ENCODE assay signal across 10 cellular contexts in genomic region chr12:14283489-14284144, GRCh38.
DNase-seq lines count a peak whose midpoint lies in the region; ATAC-seq, FAIRE-seq and TF ChIP-seq lines count a peak whose summit lies in the region.
"Had no signal": no experiment of that assay in that cellular context is flagged by ENCODE, and none has a peak within 500 bp of the region (broad histone marks: within the 10 kb centered on the region; RNA-seq: fewer than 3 reads in every experiment).

No MANE protein-coding gene starts in this region.

- H3K9me3 Mint-ChIP-seq in activated CD4-positive, alpha-beta T cell treated with anti-CD3 and anti-CD28 coated beads, Interleukin-2, amount 10 ng/mL, durations not matched to agents 7 days and 5 days = peaks cover 18% of the 10 kb centered on the region
- H3K9me3 Mint-ChIP-seq in CD4-positive, alpha-beta T cell = peaks cover 6% of the 10 kb centered on the region

- no peaks in the 10 kb centered on the region for H3K23me2 ChIP-seq in H1 (ENCODE audit: low read depth, low read length)

- POLR2A ChIA-PET in H1 (lab: Charles Lee; ENCODE audit: partially characterized antibody) = interaction anchor here (0.9 to 1.8 kb wide), 7 partner anchors 15 to 82 kb away, joined by 3 to 20 read pairs (median 5); partner anchors contain the start of gene ATF7IP
- POLR2A ChIA-PET in activated CD4-positive, alpha-beta T cell treated with anti-CD3 and anti-CD28 coated beads, Interleukin-2, amount 10 ng/mL, durations not matched to agents 7 days and 5 days (lab: Charles Lee) = interaction anchor here (0.5 kb wide), 1 partner anchor 44 kb away, joined by 4 read pairs; no protein-coding TSS in a partner anchor
- POLR2A ChIA-PET in CD4-positive, alpha-beta T cell (lab: Charles Lee) = interaction anchor here (1.1 kb wide), 1 partner anchor 26 kb away, joined by 3 read pairs; no protein-coding TSS in a partner anchor

- no peak overlapping the region for H3K23ac ChIP-seq in H1 (ENCODE audit: insufficient read length)

- DNase-seq in COLO668 (lab: John Stamatoyannopoulos, UW; ENCODE audit: unreplicated experiment) (peak; percentile 28), H1 (ENCODE audit: low read depth in 1 of 2, low spot score in 2 of 2) (no peak), NCI-H226 (no peak)
- DNase-seq in activated CD4-positive, alpha-beta T cell treated with anti-CD3 and anti-CD28 coated beads, Interleukin-2, amount 10 ng/mL, durations not matched to agents 7 days and 5 days = no peak
- DNase-seq in CD4-positive, alpha-beta T cell = no peak
- no peak for DNase-seq in activated naive CD4-positive, alpha-beta T cell treated with Interleukin-2 at 50 U/mL for 16 hours
- DNase-seq: DND-41 had no signal

- no peaks in the 10 kb centered on the region for H3K79me2 ChIP-seq in H1 (ENCODE audit: control insufficient read depth in 1 of 2, insufficient read depth in 2 of 2, low read length in 2 of 2)

- CTCF ChIA-PET in H1 (lab: Charles Lee; ENCODE audit: partially characterized antibody) = interaction anchor here (0.8 to 1.4 kb wide), 5 partner anchors 10 to 171 kb away, joined by 3 to 4 read pairs (median 3); no protein-coding TSS in a partner anchor
- CTCF ChIA-PET in activated CD4-positive, alpha-beta T cell treated with anti-CD3 and anti-CD28 coated beads, Interleukin-2, amount 10 ng/mL, durations not matched to agents 7 days and 5 days (lab: Charles Lee) = interaction anchor here (0.9 to 1.3 kb wide), 2 partner anchors 9 to 41 kb away, joined by 3 to 5 read pairs; no protein-coding TSS in a partner anchor
- CTCF ChIA-PET in CD4-positive, alpha-beta T cell (lab: Charles Lee) = no interaction called here

- no peaks in the 10 kb centered on the region for H3K27me3 Mint-ChIP-seq in activated CD4-positive, alpha-beta T cell treated with anti-CD3 and anti-CD28 coated beads, Interleukin-2, amount 10 ng/mL, durations not matched to agents 7 days and 5 days
- H3K27me3 Mint-ChIP-seq in CD4-positive, alpha-beta T cell = no peaks in the 10 kb centered on the region

- TF ChIP-seq RAD21 in H1 (IDR thresholded peaks at IDR 0.05 in 1 of 2, conservative IDR thresholded peaks at IDR 0.05 in 1 of 2; ENCODE audit: low read depth in 2 of 2, low read length in 2 of 2) = no peak

- no peak overlapping the region for H3K27ac Mint-ChIP-seq in activated CD4-positive, alpha-beta T cell treated with anti-CD3 and anti-CD28 coated beads, Interleukin-2, amount 10 ng/mL, durations not matched to agents 7 days and 5 days
- H3K27ac Mint-ChIP-seq in CD4-positive, alpha-beta T cell = no peak overlapping the region

- intact Hi-C loops in CD4-positive, alpha-beta T cell (cut with DNase I, micrococcal nuclease) = loop anchor here in 1 of 2 experiments (1.0 kb wide), 1 partner anchor 48 kb away; no protein-coding TSS in a partner anchor

- WGBS in H1 (ENCODE audit: extremely low coverage in 1 of 2, insufficient coverage in 1 of 2, insufficient read length in 1 of 2, insufficient replicate concordance in 2 of 2, low coverage in 1 of 2, low lambda C conversion rate in 2 of 2, missing lambda C conversion rate in 1 of 2), 2 experiments = 0% methylated on average over 6 of the region's 6 CpGs; no CpG with 5 or more reads in 1 of the 2 experiments

- H3K36me3 Mint-ChIP-seq in activated CD4-positive, alpha-beta T cell treated with anti-CD3 and anti-CD28 coated beads, Interleukin-2, amount 10 ng/mL, durations not matched to agents 7 days and 5 days (ENCODE audit: low read depth) = no peaks in the 10 kb centered on the region
- no peaks in the 10 kb centered on the region for H3K36me3 Mint-ChIP-seq in CD4-positive, alpha-beta T cell (ENCODE audit: low read depth)

- no peak overlapping the region; the same call in 1 of the 2 replicates for H3K18ac ChIP-seq in H1 (ENCODE audit: extremely low read depth, low read length)

- no peak overlapping the region for H2BK5ac ChIP-seq in H1 (ENCODE audit: low read depth, low read length)

- no peaks in the 10 kb centered on the region for H3K4me1 Mint-ChIP-seq in activated CD4-positive, alpha-beta T cell treated with anti-CD3 and anti-CD28 coated beads, Interleukin-2, amount 10 ng/mL, durations not matched to agents 7 days and 5 days
- no peaks in the 10 kb centered on the region for H3K4me1 Mint-ChIP-seq in CD4-positive, alpha-beta T cell (ENCODE audit: low read depth)

- H4K5ac ChIP-seq in H1 (ENCODE audit: insufficient read length, low read depth, low read length) = peak overlapping the region; percentile 1

- ATAC-seq in GM21390 (IDR thresholded peaks at IDR 0.05; ENCODE audit: unreplicated experiment) = peak; percentile 34
- ATAC-seq in CD4-positive, alpha-beta T cell (ENCODE audit: poor library complexity) = no peak

- H4K8ac ChIP-seq in H1 (ENCODE audit: extremely low read depth, insufficient read depth, low read length) = no peak overlapping the region

- H3K36me3 ChIP-seq in HUES48 (ENCODE audit: control insufficient read depth, insufficient read depth, low read length) = no peaks in the 10 kb centered on the region
- no peaks in the 10 kb centered on the region for H3K36me3 ChIP-seq in H1 (ENCODE audit: control insufficient read depth in 2 of 4, insufficient read depth in 4 of 4, low read length in 3 of 4)

- H3K9me3 ChIP-seq in HUES48 (ENCODE audit: control insufficient read depth, insufficient read depth, low read length) (peaks cover 4% of the 10 kb centered on the region; the same call in 1 of the 2 replicates), H1 (ENCODE audit: insufficient read depth in 2 of 2, low read depth in 1 of 2, low read length in 1 of 2) (peaks cover 3 to 7% of the 10 kb centered on the region in 2 experiments; a peak in 2 of 4 replicates)
- H3K9me3 ChIP-seq in CD4-positive, alpha-beta T cell (ENCODE audit: control insufficient read depth, low read length) = no peaks in the 10 kb centered on the region

- H4K20me1 ChIP-seq in H1 (replicated peaks in 1 of 2; ENCODE audit: control insufficient read depth in 1 of 2, insufficient read depth in 2 of 2, low read length in 2 of 2) = no peaks in the 10 kb centered on the region

- FAIRE-seq in H1 (lab: Jason Lieb, UNC) = peak; percentile 95

- H3K56ac ChIP-seq in H1 (replicated peaks; ENCODE audit: insufficient read length, low read depth, low read length) = no peak overlapping the region

- H2BK15ac ChIP-seq in H1 (ENCODE audit: low read length) = no peak overlapping the region

- H3K4me1 ChIP-seq in HUES48 (ENCODE audit: control insufficient read depth, insufficient read depth, low read length) (peaks cover 24% of the 10 kb centered on the region), H1 (replicated peaks in 1 of 4; ENCODE audit: control insufficient read depth in 3 of 4, insufficient read depth in 4 of 4, low read length in 3 of 4) (peaks cover 3 to 12% (median 7%) of the 10 kb centered on the region in 4 experiments; a peak in 4 of 7 replicates)

- TF ChIP-seq CTCF in H1 (IDR thresholded peaks at IDR 0.05; ENCODE audit: control extremely low read depth in 1 of 3, insufficient read depth in 1 of 3, low read depth in 1 of 3, low read length in 3 of 3) = no peak
- TF ChIP-seq CTCF in CD4-positive, alpha-beta T cell (IDR thresholded peaks at IDR 0.05) = no peak

- H3K4ac ChIP-seq in H1 (replicated peaks; ENCODE audit: insufficient read length, low read depth, low read length) = no peak overlapping the region

- H3K9ac ChIP-seq in HUES48 (ENCODE audit: low read depth, low read length) = 0 out of 2 replicates have a peak overlapping the region, but pooled peaks have one; percentile 14
- H3K9ac ChIP-seq in H1 (replicated peaks in 1 of 4; ENCODE audit: extremely low read depth in 1 of 4, low read depth in 3 of 4, low read length in 3 of 4) = no peak overlapping the region; a peak in 1 of 7 replicates

- no peak overlapping the region for H3K14ac ChIP-seq in H1 (ENCODE audit: insufficient read length)

- no peak overlapping the region; the same call in 1 of the 2 replicates for H2BK12ac ChIP-seq in H1 (ENCODE audit: low read depth, low read length)

- H3K27me3 ChIP-seq in HUES48 (ENCODE audit: control insufficient read depth, insufficient read depth, low read length) (peaks cover 58% of the 10 kb centered on the region), H1 (replicated peaks in 1 of 4; ENCODE audit: control insufficient read depth in 3 of 4, extremely low read depth in 1 of 4, insufficient read depth in 3 of 4, low read length in 3 of 4) (peaks cover 33 to 70% (median 58%) of the 10 kb centered on the region in 4 experiments)
- H3K27me3 ChIP-seq in CD4-positive, alpha-beta T cell (ENCODE audit: control insufficient read depth, insufficient read depth, low read length) = no peaks in the 10 kb centered on the region

- no peaks in the 10 kb centered on the region for H3K79me1 ChIP-seq in H1 (ENCODE audit: low read depth, low read length)

- H2AFZ ChIP-seq in H1 (ENCODE audit: low read length) = no peak overlapping the region

- peak in 1 of 2 experiments; percentile 41; a peak in 1 of 3 replicates for TF ChIP-seq EP300 in H1 (IDR thresholded peaks at IDR 0.05; ENCODE audit: borderline replicate concordance in 1 of 2, low read depth in 2 of 2, low read length in 2 of 2)

- no peak overlapping the region for H4K91ac ChIP-seq in H1 (replicated peaks; ENCODE audit: insufficient read length, low read length)

- H3K4me3 Mint-ChIP-seq in activated CD4-positive, alpha-beta T cell treated with anti-CD3 and anti-CD28 coated beads, Interleukin-2, amount 10 ng/mL, durations not matched to agents 7 days and 5 days = no peak overlapping the region
- no peak overlapping the region for H3K4me3 Mint-ChIP-seq in CD4-positive, alpha-beta T cell

- H2BK120ac ChIP-seq in H1 (replicated peaks; ENCODE audit: low read depth, low read length) = no peak overlapping the region

- H3K4me2 ChIP-seq in H1 (ENCODE audit: insufficient read depth in 1 of 2, low read depth in 2 of 2, low read length in 2 of 2) = peak overlapping the region; percentile 36 to 44; a peak in 3 of 4 replicates

- no peak overlapping the region for H2BK20ac ChIP-seq in H1 (ENCODE audit: low read length)

- H2AK5ac ChIP-seq in H1 (ENCODE audit: low read depth, low read length) = no peak overlapping the region

- H3K4me3 ChIP-seq in HUES48 (ENCODE audit: low read depth, low read length) = peak overlapping the region; percentile 28
- peak overlapping the region in 1 of 4 experiments; percentile 27; a peak in 1 of 8 replicates for H3K4me3 ChIP-seq in H1 (ENCODE audit: extremely low read depth in 1 of 4, insufficient read depth in 2 of 4, low read depth in 3 of 4, low read length in 4 of 4)
- H3K4me3 ChIP-seq: lung had no signal

- H3K27ac ChIP-seq in HUES48 (ENCODE audit: low read depth, low read length) (peak overlapping the region; percentile 94), H1 (ENCODE audit: low read depth, low read length) (peak overlapping the region; percentile 35; the same call in 1 of the 2 replicates)
- H3K27ac ChIP-seq in CD4-positive, alpha-beta T cell (ENCODE audit: low read depth, low read length) = no peak overlapping the region

- TF ChIP-seq POLR2A in H1 (IDR thresholded peaks at IDR 0.05; ENCODE audit: control extremely low read depth in 1 of 2, low read depth in 2 of 2, low read length in 2 of 2) = no peak

TF ChIP-seq in H1, 55 proteins besides CTCF, POLR2A, EP300 and RAD21 (continues in another document):
- TF ChIP-seq CBX5 (IDR thresholded peaks at IDR 0.05; ENCODE audit: low read depth, low read length) (no peak), BACH1 (IDR thresholded peaks at IDR 0.05; ENCODE audit: low read length) (no peak)
